Comparison of ENCODE assay signal across 8 cellular contexts in the genomic region with DNA sequence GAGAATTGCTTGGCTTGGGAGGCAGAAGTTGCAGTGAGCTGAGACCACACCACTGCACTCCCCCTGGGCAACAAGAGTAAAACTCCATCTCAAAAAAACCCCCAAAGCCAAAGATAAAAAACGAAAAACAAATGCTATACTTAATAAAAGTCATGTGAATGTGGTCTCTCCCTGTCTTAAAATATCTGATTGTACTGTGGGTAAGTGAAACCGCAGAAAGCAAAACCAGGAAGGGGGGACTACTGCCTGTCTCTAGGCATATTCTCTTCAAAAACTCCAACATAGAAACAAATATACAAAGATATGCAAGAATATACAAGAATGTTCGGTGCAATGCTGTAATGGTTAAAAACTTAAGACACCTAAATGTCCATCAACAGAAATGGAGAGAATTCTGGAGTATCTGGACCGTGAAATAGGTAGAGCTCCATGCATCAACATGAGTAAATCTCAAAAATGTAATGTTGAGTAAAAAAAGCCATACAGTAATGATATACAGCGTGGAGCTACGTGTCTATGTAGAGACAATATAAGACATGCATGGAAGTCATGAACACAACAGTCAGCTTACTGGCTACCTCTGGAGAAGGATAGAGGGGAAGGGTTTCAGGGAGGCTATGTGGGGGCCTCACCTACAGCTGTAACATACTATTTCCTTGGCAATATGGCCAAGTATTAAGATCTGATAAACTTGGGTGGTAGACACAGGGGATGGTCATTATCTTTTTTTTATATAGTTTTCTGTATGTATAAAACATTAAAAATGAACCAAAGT. TPM values are rescaled to one million over a fixed set of nuclear protein-coding genes. Genes with fewer than 3 reads are reported as not detected.
A peak's percentile ranks its signal among the peaks of the same experiment; 100 is the strongest.
DNase-seq lines count a peak whose midpoint lies in the region; ATAC-seq and TF ChIP-seq lines count a peak whose summit lies in the region.

No MANE protein-coding gene starts in this region.

- H3K27me3 ChIP-seq in HL-60 (ENCODE audit: insufficient read depth, poor library complexity, severe bottlenecking) (no peaks in the 10 kb centered on the region), skeletal muscle tissue (ENCODE audit: control insufficient read depth in 3 of 3, insufficient read depth in 3 of 3, low read length in 3 of 3) (no peaks in the 10 kb centered on the region)

- peaks cover 18% of the 10 kb centered on the region for H3K4me1 Mint-ChIP-seq in T-helper 2 cell treated with Interferon-gamma antibody and Interleukin-4, amounts not matched to agents 5 μg/mL and 100 μg/mL, for 36 hours (ENCODE audit: low read depth)

- peaks cover 9 to 11% (median 10%) of the 10 kb centered on the region in 3 donors for H3K9me3 ChIP-seq in skeletal muscle tissue (ENCODE audit: control insufficient read depth in 3 of 3, low read length in 3 of 3)

- H3K36me3 ChIP-seq in skeletal muscle tissue (ENCODE audit: control insufficient read depth in 3 of 3, insufficient read depth in 3 of 3, low read length in 3 of 3): peaks cover 23 to 29% (median 25%) of the 10 kb centered on the region in 3 donors

- TF ChIP-seq CTCF in HL-60 (IDR thresholded peaks at IDR 0.05; ENCODE audit: insufficient read depth, low read length) (no peak), fibroblast of villous mesenchyme (IDR thresholded peaks at IDR 0.05; ENCODE audit: insufficient read depth, low read depth, low read length) (no peak)

- H3K27ac ChIP-seq in HL-60 (replicated peaks): no peak overlapping the region; the same call in 1 of the 2 replicates
- no peak overlapping the region for H3K27ac ChIP-seq in skeletal muscle tissue (ENCODE audit: low read depth, low read length)

- peaks cover 16 to 29% (median 19%) of the 10 kb centered on the region in 3 donors for H3K4me1 ChIP-seq in skeletal muscle tissue (ENCODE audit: control insufficient read depth in 3 of 3, insufficient read depth in 3 of 3, low read length in 3 of 3)

- peaks cover 23% of the 10 kb centered on the region for H3K9me3 Mint-ChIP-seq in T-helper 2 cell treated with Interferon-gamma antibody and Interleukin-4, amounts not matched to agents 5 μg/mL and 100 μg/mL, for 36 hours

- H3K4me3 ChIP-seq in HL-60 (replicated peaks; ENCODE audit: insufficient read depth, low read length) (peak overlapping the region; percentile 99), fibroblast of villous mesenchyme (ENCODE audit: low read depth, low read length) (peak overlapping the region; percentile 90), skeletal muscle tissue (ENCODE audit: low read length in 3 of 3) (peak overlapping the region; percentile 77 to 99 (median 98))

- no peak for ATAC-seq in GM18873 (IDR thresholded peaks at IDR 0.05; ENCODE audit: low FRiP score, unreplicated experiment)
- ATAC-seq in HG02840 (IDR thresholded peaks at IDR 0.05; ENCODE audit: low FRiP score, unreplicated experiment): no peak

- peaks cover 66% of the 10 kb centered on the region for H3K36me3 Mint-ChIP-seq in T-helper 2 cell treated with Interferon-gamma antibody and Interleukin-4, amounts not matched to agents 5 μg/mL and 100 μg/mL, for 36 hours (ENCODE audit: low read depth)

- peak overlapping the region; percentile 54 for H3K27ac Mint-ChIP-seq in T-helper 2 cell treated with Interferon-gamma antibody and Interleukin-4, amounts not matched to agents 5 μg/mL and 100 μg/mL, for 36 hours

- H3K27me3 Mint-ChIP-seq in T-helper 2 cell treated with Interferon-gamma antibody and Interleukin-4, amounts not matched to agents 5 μg/mL and 100 μg/mL, for 36 hours (ENCODE audit: low read depth): no peaks in the 10 kb centered on the region

- H3K4me3 Mint-ChIP-seq in T-helper 2 cell treated with Interferon-gamma antibody and Interleukin-4, amounts not matched to agents 5 μg/mL and 100 μg/mL, for 36 hours: peak overlapping the region; percentile 95

- no peak for DNase-seq in HL-60 (ENCODE audit: low read depth in 1 of 2, low spot score in 1 of 2)
- no peak for DNase-seq in T-helper 2 cell treated with Interferon-gamma antibody and Interleukin-4, amounts not matched to agents 5 μg/mL and 100 μg/mL, for 36 hours (ENCODE audit: low spot score)
- no peak for DNase-seq in fibroblast of villous mesenchyme (ENCODE audit: low read depth)
- no peak for DNase-seq in cerebellum (ENCODE audit: low spot score)
- DNase-seq in NK-92 (lab: John Stamatoyannopoulos, UW; ENCODE audit: unreplicated experiment): no peak

- peak overlapping the region in 2 of 3 donors; percentile 59 to 69 for H3K9ac ChIP-seq in skeletal muscle tissue (ENCODE audit: low read depth in 1 of 3, low read length in 3 of 3)

RNA-seq across cellular contexts. Expression of a gene that starts 2.1 kb away (rescaled TPM):
- 22.5 and 30.2 TPM in 2 replicates for total RNA-seq in fibroblast of villous mesenchyme
- 39.7 TPM for total RNA-seq in skeletal muscle tissue
- 23.7 TPM for total RNA-seq in cerebellum

RNA-seq across cellular contexts. Expression of a gene that starts 6.5 kb away (rescaled TPM):
- total RNA-seq in fibroblast of villous mesenchyme (11.6 and 17.7 TPM in 2 replicates), skeletal muscle tissue (8.9 TPM), cerebellum (16.7 TPM)

RNA-seq across cellular contexts. Expression of a gene that starts 25.3 kb away (rescaled TPM):
- total RNA-seq in fibroblast of villous mesenchyme (9.3 and 11.7 TPM in 2 replicates), skeletal muscle tissue (13.6 TPM), cerebellum (32.8 TPM)

RNA-seq across cellular contexts. Expression of a gene that starts 32.0 kb away (rescaled TPM):
- 190 and 573 TPM in 2 replicates for total RNA-seq in fibroblast of villous mesenchyme
- total RNA-seq in skeletal muscle tissue: 667 TPM
- 113 TPM for total RNA-seq in cerebellum

RNA-seq across cellular contexts. Expression of a gene that starts 54.0 kb away (rescaled TPM):
- total RNA-seq in fibroblast of villous mesenchyme (5.5 and 9.5 TPM in 2 replicates), skeletal muscle tissue (6.8 TPM), cerebellum (14.3 TPM)
